ENCODE assay signal across 18 cellular contexts in the genomic region with DNA sequence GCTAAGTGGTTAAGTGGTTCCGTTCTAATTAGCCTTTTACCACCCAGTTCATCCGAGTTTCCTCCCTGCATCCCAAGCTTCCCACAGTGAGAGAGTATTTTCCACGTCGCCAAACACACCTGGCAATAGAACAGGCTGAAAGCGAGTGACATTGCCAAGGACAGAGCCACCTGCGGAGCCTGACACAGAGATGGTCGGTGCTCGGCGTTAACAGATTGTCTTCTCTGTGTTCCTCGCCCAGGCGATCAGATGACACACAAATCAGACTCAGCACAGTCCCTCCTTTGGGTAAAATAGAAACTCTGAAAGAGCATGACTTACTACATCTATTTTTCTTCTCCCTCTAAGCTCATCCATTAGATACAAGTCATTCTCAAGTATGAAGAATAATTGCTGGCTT.
DNase-seq lines count a peak whose midpoint lies in the region; ATAC-seq and FAIRE-seq lines count a peak whose summit lies in the region.
"Had no signal": no experiment of that assay in that cellular context is flagged by ENCODE, and none has a peak within 500 bp of the region (broad histone marks: within the 10 kb centered on the region; RNA-seq: fewer than 3 reads in every experiment).

No MANE protein-coding gene starts in this region.

- FAIRE-seq in frontal cortex (lab: Jason Lieb, UNC): no peak
- FAIRE-seq: A204.1, GM12878 had no signal

- no peaks in the 10 kb centered on the region for H3K27me3 ChIP-seq in skeletal muscle satellite cell (ENCODE audit: control insufficient read depth, insufficient read depth, low read length)
- H3K27me3 ChIP-seq: Peyer's patch had no signal

- peaks cover 15% of the 10 kb centered on the region for H3K4me1 ChIP-seq in skeletal muscle satellite cell (ENCODE audit: control insufficient read depth, insufficient read depth, low read length)
- H3K4me1 ChIP-seq: Peyer's patch had no signal

- H3K36me3 ChIP-seq in skeletal muscle satellite cell (ENCODE audit: insufficient read depth, low read length): no peaks in the 10 kb centered on the region
- H3K36me3 ChIP-seq: Peyer's patch had no signal

- H3K4me3 ChIP-seq in skeletal muscle satellite cell (ENCODE audit: low read length): peak overlapping the region; percentile 66
- H3K4me3 ChIP-seq: GM12878, Peyer's patch had no signal

- ATAC-seq in GM18519 (IDR thresholded peaks at IDR 0.05; ENCODE audit: low FRiP score, unreplicated experiment) (no peak), HG03025 (IDR thresholded peaks at IDR 0.05; ENCODE audit: low FRiP score, unreplicated experiment) (no peak)

- no peaks in the 10 kb centered on the region for H3K9me3 ChIP-seq in skeletal muscle satellite cell (replicated peaks; ENCODE audit: low read length)
- H3K9me3 ChIP-seq: Peyer's patch had no signal

- peak overlapping the region; percentile 9 for H3K9ac ChIP-seq in skeletal muscle satellite cell (ENCODE audit: low read depth, low read length)

- H3K4me2 ChIP-seq in skeletal muscle satellite cell (ENCODE audit: low read length): peak overlapping the region; percentile 85

- peak; percentile 31 for DNase-seq in NCI-H748 (lab: John Stamatoyannopoulos, UW; ENCODE audit: unreplicated experiment)
- DNase-seq in NCI-H748 treated with DMSO at 0.1 percent for 48 hours (lab: John Stamatoyannopoulos, UW): no peak
- peak; percentile 75 for DNase-seq in NCI-H69 (lab: John Stamatoyannopoulos, UW)
- DNase-seq in cerebellum (ENCODE audit: low spot score): peak; percentile 80
- no peak for DNase-seq in frontal cortex (ENCODE audit: low spot score in 2 of 2)
- DNase-seq: DMS153, Karpas-422, NCI-H1436, NCI-H2029 treated with DMSO at 0.1 percent for 48 hours, NCI-H2227 treated with DMSO at 0.1 percent for 48 hours, NCI-H524 treated with DMSO at 0.1 percent for 48 hours, Peyer's patch, SHP77 had no signal

Comparison
In these comparisons a context has a peak if more than half of its experiments do, and no peak if none do; other contexts are left out.
1. DNase-seq: peak in NCI-H748 (single experiment), NCI-H69 (single experiment) and cerebellum (single experiment); none in NCI-H748 treated with DMSO at 0.1 percent for 48 hours (single experiment) and frontal cortex (0 of 2).